In the genomic region with DNA sequence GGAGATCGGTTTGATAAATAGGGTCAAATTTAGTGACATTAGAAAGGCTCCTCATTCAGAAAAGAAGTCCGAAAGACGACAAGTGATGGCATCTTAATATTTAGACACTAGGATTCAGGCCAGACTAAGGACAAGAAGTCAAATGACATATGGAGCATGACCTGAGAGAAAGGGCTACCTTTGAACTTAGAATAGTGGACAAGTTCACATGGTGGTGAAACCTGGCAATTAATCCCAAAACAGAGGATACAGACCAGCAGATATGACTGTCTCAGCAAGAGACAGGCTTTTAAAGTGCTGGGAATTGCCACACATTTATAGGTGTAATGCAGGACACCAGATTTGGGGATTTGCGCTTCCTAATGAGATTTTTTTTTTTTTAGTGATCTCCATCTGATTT, we compare ENCODE assay signal across 9 cellular contexts.
"Had no signal": no experiment of that assay in that cellular context is flagged by ENCODE, and none has a peak within 500 bp of the region (broad histone marks: within the 10 kb centered on the region; RNA-seq: fewer than 3 reads in every experiment).

No MANE protein-coding gene starts in this region.

- H3K36me3 ChIP-seq: HAP-1 had no signal

- ATAC-seq: HCT116, K562 had no signal

- FAIRE-seq: K562 had no signal

- H3K4me3 Mint-ChIP-seq: HFFc6 had no signal

- DNase-seq: GM23248, GOT3, H7, HFFc6, IMR-90 had no signal

- H3K27ac ChIP-seq: GM23248, HL-60 had no signal

- H3K9me3 ChIP-seq: HAP-1 had no signal

- H3K4me3 ChIP-seq: GM23248, HAP-1, K562 had no signal

- H3K27ac Mint-ChIP-seq: HFFc6 had no signal
